ENCODE assay signal across 13 cellular contexts in genomic region chr11:119782673-119783072, GRCh38. TPM values are rescaled to one million over a fixed set of nuclear protein-coding genes. Genes with fewer than 3 reads are reported as not detected.
DNase-seq lines count a peak whose midpoint lies in the region; FAIRE-seq and TF ChIP-seq lines count a peak whose summit lies in the region.
"Had no signal": no experiment of that assay in that cellular context is flagged by ENCODE, and none has a peak within 500 bp of the region (broad histone marks: within the 10 kb centered on the region; RNA-seq: fewer than 3 reads in every experiment).

No MANE protein-coding gene starts in this region.

- H3K4me1 ChIP-seq in GM23248 (ENCODE audit: insufficient read depth) (peaks cover 4% of the 10 kb centered on the region; the same call in 1 of the 2 replicates), astrocyte (ENCODE audit: insufficient read depth, low read length) (peaks cover 15% of the 10 kb centered on the region), Peyer's patch (peaks cover 0 to 6% (median 0%) of the 10 kb centered on the region in 4 donors)
- H3K4me1 ChIP-seq: upper lobe of right lung had no signal

- POLR2A ChIA-PET in AG04449 (lab: Yijun Ruan, JAX), result interaction anchor here (0.9 to 1.1 kb wide), 3 partner anchors 9 to 17 kb away, joined by 3 read pairs; no protein-coding TSS in a partner anchor

- H3K27me3 ChIP-seq in GM23248 (replicated peaks; ENCODE audit: insufficient read depth) (peaks cover 10% of the 10 kb centered on the region; the same call in 1 of the 2 replicates), astrocyte (ENCODE audit: insufficient read depth, low read length) (peaks cover 3% of the 10 kb centered on the region), Peyer's patch (no peaks in the 10 kb centered on the region)

- peaks cover 15% of the 10 kb centered on the region for H3K4me1 Mint-ChIP-seq in astrocyte (ENCODE audit: low read depth, unreplicated experiment)

- no peak overlapping the region for H3K9ac ChIP-seq in GM23248
- no peak overlapping the region for H3K9ac ChIP-seq in astrocyte (ENCODE audit: low read length)

- H3K27ac ChIP-seq in GM23248 (no peak overlapping the region), astrocyte (ENCODE audit: low read depth, low read length) (no peak overlapping the region), Peyer's patch (no peak overlapping the region)
- H3K27ac ChIP-seq: upper lobe of right lung had no signal

- peaks cover 25% of the 10 kb centered on the region for H3K27me3 Mint-ChIP-seq in astrocyte (ENCODE audit: low read depth, unreplicated experiment)

- WGBS in GM23248 (ENCODE audit: low coverage in 1 of 2, low lambda C conversion rate in 2 of 2, missing lambda C conversion rate in 2 of 2), 2 experiments, result 33 to 41% methylated on average over 7 of the region's 7 CpGs

- H3K27ac Mint-ChIP-seq in astrocyte (ENCODE audit: unreplicated experiment), result peak overlapping the region; percentile 77

- no peaks in the 10 kb centered on the region for H3K79me2 ChIP-seq in GM23248 (ENCODE audit: insufficient read depth)
- no peaks in the 10 kb centered on the region for H3K79me2 ChIP-seq in astrocyte (ENCODE audit: insufficient read depth, low read length)

- H3K36me3 Mint-ChIP-seq in astrocyte (ENCODE audit: low read depth, unreplicated experiment), result peaks cover 1% of the 10 kb centered on the region

- H3K36me3 ChIP-seq in GM23248 (ENCODE audit: low read depth) (no peaks in the 10 kb centered on the region), astrocyte (ENCODE audit: insufficient read depth, low read length) (no peaks in the 10 kb centered on the region), Peyer's patch (no peaks in the 10 kb centered on the region)
- H3K36me3 ChIP-seq: upper lobe of right lung had no signal

- H4K20me1 ChIP-seq in GM23248 (ENCODE audit: insufficient read depth) (no peaks in the 10 kb centered on the region), astrocyte (ENCODE audit: insufficient read depth, low read length) (no peaks in the 10 kb centered on the region)

- no peaks in the 10 kb centered on the region for H3F3A ChIP-seq in GM23248 (ENCODE audit: insufficient read depth)

- CTCF ChIA-PET in AG04449 (lab: Yijun Ruan, JAX), result interaction anchor here (1.5 to 3.1 kb wide), 2 partner anchors 9 to 53 kb away, joined by 8 to 13 read pairs; partner anchors contain the start of gene NECTIN1

- H3K4me2 ChIP-seq in GM23248 (ENCODE audit: unreplicated experiment), result peak overlapping the region; percentile 18
- H3K4me2 ChIP-seq in astrocyte (ENCODE audit: low read length), result peak overlapping the region; percentile 51

- H3K4me3 ChIP-seq in AG04449 (ENCODE audit: low read depth, low read length) (no peak overlapping the region), GM23248 (no peak overlapping the region), astrocyte (ENCODE audit: insufficient read depth, low read depth, low read length) (no peak overlapping the region), Peyer's patch (no peak overlapping the region)
- H3K4me3 ChIP-seq: upper lobe of right lung had no signal

- TF ChIP-seq CTCF in AG04449 (IDR thresholded peaks at IDR 0.05; ENCODE audit: insufficient read depth, low read length, missing control alignments) (no peak), astrocyte (IDR thresholded peaks at IDR 0.05; ENCODE audit: insufficient read depth, low read depth, low read length) (no peak), Peyer's patch (IDR thresholded peaks at IDR 0.05) (no peak)

- peaks cover 14% of the 10 kb centered on the region for H3K9me3 Mint-ChIP-seq in astrocyte (ENCODE audit: unreplicated experiment)

- TF ChIP-seq POLR2A in Peyer's patch (IDR thresholded peaks at IDR 0.05), result no peak

- peak overlapping the region; percentile 45 for H3K4me3 Mint-ChIP-seq in astrocyte (ENCODE audit: unreplicated experiment)

- FAIRE-seq in astrocyte (lab: Jason Lieb, UNC), result no peak

- DNase-seq in AG04449 (ENCODE audit: low read depth, low spot score) (peak; percentile 23), GM23248 (peak; percentile 66), astrocyte (ENCODE audit: low read depth) (peak; percentile 62), islet precursor cell (peak; percentile 72), ecto neural progenitor cell (ENCODE audit: low spot score) (no peak), NCI-H2081 treated with DMSO at 0.1 percent for 48 hours (lab: John Stamatoyannopoulos, UW) (no peak), Peyer's patch (no peak), putamen (ENCODE audit: low spot score) (no peak)
- DNase-seq: activated T-cell treated with anti-CD3 and anti-CD28 coated beads, Interleukin-2, amount 50 U/mL, for 1 hour; amniotic stem cell; NCI-H1694; stimulated activated CD4-positive, alpha-beta T cell treated with anti-CD3 and anti-CD28 coated beads, Interleukin-12 subunit alpha, Interleukin-12 subunit beta, amount 100 ng/mL, for 4 hours; upper lobe of right lung had no signal

- H2AFZ ChIP-seq in GM23248 (no peak overlapping the region), astrocyte (ENCODE audit: low read depth, low read length) (peak overlapping the region; percentile 53)

- H3K9me3 ChIP-seq in GM23248 (ENCODE audit: low read depth) (no peaks in the 10 kb centered on the region), astrocyte (ENCODE audit: insufficient read depth, low read depth, low read length) (peaks cover 3% of the 10 kb centered on the region), Peyer's patch (no peaks in the 10 kb centered on the region)
- H3K9me3 ChIP-seq: upper lobe of right lung had no signal

- in situ Hi-C loops in GM23248 (cut with MboI), result no loop called here

- H3K9me2 ChIP-seq in GM23248 (ENCODE audit: insufficient read depth), result no peaks in the 10 kb centered on the region

RNA-seq across cellular contexts. Expression of gene NECTIN1, which starts 53.7 kb away (rescaled TPM):
- total RNA-seq in GM23248 (2014; rRNA removed; shearing (Covaris generic)), result 0.76 and 5.2 TPM in 2 replicates
- polyA plus RNA-seq in GM23248 (2016; fragmentation: Nextera tagmentation; extraction: Ambion mirVana), result 1.0 and 1.3 TPM in 2 replicates
- 16.9 and 17.7 TPM in 2 replicates for total RNA-seq in astrocyte
- 10 to 100 TPM; 11.6 to 23.6 (median 16.6) TPM for total RNA-seq in Peyer's patch

Comparison
In these comparisons a context has a peak if more than half of its experiments do, and no peak if none do; other contexts are left out.
1. DNase-seq: peak in AG04449 (single experiment), GM23248 (single experiment), astrocyte (single experiment) and islet precursor cell (single experiment); none in ecto neural progenitor cell (single experiment), NCI-H2081 treated with DMSO at 0.1 percent for 48 hours (single experiment), Peyer's patch (0 of 3) and putamen (single experiment).